8 cellular contexts compared by ENCODE assay signal in the genomic region with DNA sequence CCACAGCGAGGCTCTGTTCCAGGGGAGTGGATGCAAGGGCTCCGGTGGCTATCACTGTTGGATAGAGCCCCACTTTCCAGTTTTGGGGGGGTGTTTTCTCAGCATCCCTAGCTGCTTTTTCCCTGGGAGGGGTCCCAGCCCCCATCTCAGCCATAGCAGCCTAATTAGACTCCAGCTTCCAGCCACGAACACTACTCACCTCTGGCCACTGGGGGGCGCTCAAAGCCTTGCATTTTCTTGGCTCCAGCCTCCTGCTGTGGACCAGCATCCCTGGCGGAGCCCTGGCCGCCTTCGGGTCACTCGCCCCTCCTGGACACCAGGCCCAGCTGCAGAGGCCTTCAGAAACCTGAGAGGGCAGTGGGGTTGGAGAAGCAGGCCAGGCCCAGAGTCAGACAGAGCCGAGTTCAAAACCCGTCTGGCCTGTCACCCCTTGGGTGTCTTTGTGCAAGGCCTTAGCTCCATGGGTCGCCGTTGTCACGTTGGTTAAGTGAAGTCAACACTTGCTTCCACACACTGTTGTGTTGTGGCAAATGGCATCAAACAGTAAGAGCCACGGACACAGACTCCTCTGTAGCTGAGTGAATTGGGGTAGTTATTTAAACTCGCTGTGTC.
DNase-seq lines count a peak whose midpoint lies in the region; ATAC-seq, FAIRE-seq and TF ChIP-seq lines count a peak whose summit lies in the region.

No MANE protein-coding gene starts in this region.

- no peaks in the 10 kb centered on the region for H3F3A ChIP-seq in neural cell (ENCODE audit: insufficient read depth, low read length, poor library complexity, severe bottlenecking)

- no peaks in the 10 kb centered on the region for H3K27me3 ChIP-seq in GM06990 (replicated peaks; ENCODE audit: control insufficient read depth, insufficient read depth, low read length)
- H3K27me3 ChIP-seq in esophagus squamous epithelium, result no peaks in the 10 kb centered on the region
- no peaks in the 10 kb centered on the region for H3K27me3 ChIP-seq in neural cell (ENCODE audit: insufficient read depth, low read depth, low read length)
- H3K27me3 ChIP-seq in testis, result no peaks in the 10 kb centered on the region

- H3K4me2 ChIP-seq in A549 (no peak overlapping the region), neural cell (ENCODE audit: low read length) (no peak overlapping the region)

- H3K36me3 ChIP-seq in GM06990 (ENCODE audit: control insufficient read depth, insufficient read depth, low read length) (no peaks in the 10 kb centered on the region), esophagus squamous epithelium (peaks cover 21 to 99% (median 23%) of the 10 kb centered on the region in 3 donors), neural cell (ENCODE audit: insufficient read depth, low read length) (no peaks in the 10 kb centered on the region), testis (ENCODE audit: low read depth, missing control alignments) (no peaks in the 10 kb centered on the region)

- 59% methylated on average over 12 of the region's 15 CpGs for WGBS in A549 (ENCODE audit: missing lambda C conversion rate)
- WGBS in esophagus squamous epithelium, 2 donors, result 43 to 81% methylated on average over 3 to 8 of the region's 15 CpGs
- WGBS in testis, 2 donors, result 44 to 63% methylated on average over 11 to 15 of the region's 15 CpGs

- CTCF ChIA-PET in A549 (lab: Yijun Ruan, JAX), result interaction anchor here (0.5 to 8.0 kb wide), 61 partner anchors 8 to 1177 kb away, joined by 3 to 49 read pairs (median 3); partner anchors contain the start of gene ACTL8

- FAIRE-seq in A549 (lab: Jason Lieb, UNC), result no peak

- TF ChIP-seq RAD21 in A549 (conservative IDR thresholded peaks at IDR 0.05 in 1 of 2, IDR thresholded peaks at IDR 0.05 in 1 of 2) (peak; percentile 78 to 80), neural cell (conservative IDR thresholded peaks at IDR 0.05) (peak; percentile 96)

- no peaks in the 10 kb centered on the region for H3K4me1 ChIP-seq in A549
- no peaks in the 10 kb centered on the region for H3K4me1 ChIP-seq in esophagus squamous epithelium
- H3K4me1 ChIP-seq in testis, result no peaks in the 10 kb centered on the region

- H3K9me3 ChIP-seq in A549 (no peaks in the 10 kb centered on the region), esophagus squamous epithelium (no peaks in the 10 kb centered on the region), neural cell (ENCODE audit: low read length) (no peaks in the 10 kb centered on the region), testis (no peaks in the 10 kb centered on the region)

- peak; percentile 40 to 66 for DNase-seq in A549 (ENCODE audit: low read depth in 1 of 2, low spot score in 1 of 2)
- peak; percentile 19 for DNase-seq in GM06990 (ENCODE audit: extremely low read depth, insufficient read length)
- DNase-seq in NCI-H2227 treated with DMSO at 0.1 percent for 48 hours (lab: John Stamatoyannopoulos, UW), result peak; percentile 43
- DNase-seq in activated T-cell treated with anti-CD3 and anti-CD28 coated beads for 1 hour (ENCODE audit: low read depth), result peak; percentile 40
- DNase-seq in esophagus squamous epithelium (lab: John Stamatoyannopoulos, UW), result no peak
- DNase-seq in testis, result peak; percentile 84

- H4K20me1 ChIP-seq in neural cell (ENCODE audit: insufficient read depth), result no peaks in the 10 kb centered on the region

- H2AFZ ChIP-seq in neural cell (ENCODE audit: low read depth, low read length), result no peak overlapping the region

- H3K4me3 ChIP-seq in A549 (no peak overlapping the region), GM06990 (replicated peaks; ENCODE audit: low read depth, low read length) (no peak overlapping the region), esophagus squamous epithelium (no peak overlapping the region), neural cell (ENCODE audit: low read length) (no peak overlapping the region), testis (no peak overlapping the region)

- H3K9me2 ChIP-seq in neural cell (ENCODE audit: insufficient read depth, low read length), result no peaks in the 10 kb centered on the region

- H3K9ac ChIP-seq in neural cell (ENCODE audit: low read length), result no peak overlapping the region

- no peak for TF ChIP-seq EP300 in A549 (IDR thresholded peaks at IDR 0.05)
- TF ChIP-seq EP300 in neural cell (conservative IDR thresholded peaks at IDR 0.05; ENCODE audit: poor library complexity, severe bottlenecking), result no peak

- intact Hi-C loops in esophagus squamous epithelium (cut with DNase I), result loop anchor here (10.0 kb wide), 1 partner anchor 433 kb away; no protein-coding TSS in a partner anchor
- intact Hi-C loops in testis (cut with DNase I; ENCODE audit: low total_unique reads), result no loop called here

- POLR2A ChIA-PET in A549 (lab: Yijun Ruan, JAX), result no interaction called here

- TF ChIP-seq CTCF in A549 (IDR thresholded peaks at IDR 0.05) (peak; percentile 72), GM06990 (IDR thresholded peaks at IDR 0.05; ENCODE audit: insufficient read depth, low read length, poor library complexity, severe bottlenecking) (peak; percentile 82), esophagus squamous epithelium (IDR thresholded peaks at IDR 0.05) (peak; percentile 64 to 82 (median 73)), neural cell (IDR thresholded peaks at IDR 0.05; ENCODE audit: poor library complexity, severe bottlenecking) (peak; percentile 94), testis (IDR thresholded peaks at IDR 0.05) (peak; percentile 73 to 93 (median 89))

- H3K79me2 ChIP-seq in neural cell (replicated peaks; ENCODE audit: insufficient read depth, low read length), result no peaks in the 10 kb centered on the region

- ATAC-seq in A549 (peak; percentile 72 to 86), GM21723 (IDR thresholded peaks at IDR 0.05; ENCODE audit: unreplicated experiment) (no peak)

- no peak overlapping the region for H3K27ac ChIP-seq in A549
- H3K27ac ChIP-seq in esophagus squamous epithelium, result no peak overlapping the region
- no peak overlapping the region for H3K27ac ChIP-seq in neural cell (ENCODE audit: low read length)
- H3K27ac ChIP-seq in testis, result no peak overlapping the region

- no peak for TF ChIP-seq POLR2A in A549 (IDR thresholded peaks at IDR 0.05; ENCODE audit: low read length)
- TF ChIP-seq POLR2A in esophagus squamous epithelium (IDR thresholded peaks at IDR 0.05), result no peak
- TF ChIP-seq POLR2A in testis (IDR thresholded peaks at IDR 0.05), result no peak

TF ChIP-seq in A549, 52 proteins besides CTCF, POLR2A, EP300 and RAD21:
- TF ChIP-seq, protein P1, sequence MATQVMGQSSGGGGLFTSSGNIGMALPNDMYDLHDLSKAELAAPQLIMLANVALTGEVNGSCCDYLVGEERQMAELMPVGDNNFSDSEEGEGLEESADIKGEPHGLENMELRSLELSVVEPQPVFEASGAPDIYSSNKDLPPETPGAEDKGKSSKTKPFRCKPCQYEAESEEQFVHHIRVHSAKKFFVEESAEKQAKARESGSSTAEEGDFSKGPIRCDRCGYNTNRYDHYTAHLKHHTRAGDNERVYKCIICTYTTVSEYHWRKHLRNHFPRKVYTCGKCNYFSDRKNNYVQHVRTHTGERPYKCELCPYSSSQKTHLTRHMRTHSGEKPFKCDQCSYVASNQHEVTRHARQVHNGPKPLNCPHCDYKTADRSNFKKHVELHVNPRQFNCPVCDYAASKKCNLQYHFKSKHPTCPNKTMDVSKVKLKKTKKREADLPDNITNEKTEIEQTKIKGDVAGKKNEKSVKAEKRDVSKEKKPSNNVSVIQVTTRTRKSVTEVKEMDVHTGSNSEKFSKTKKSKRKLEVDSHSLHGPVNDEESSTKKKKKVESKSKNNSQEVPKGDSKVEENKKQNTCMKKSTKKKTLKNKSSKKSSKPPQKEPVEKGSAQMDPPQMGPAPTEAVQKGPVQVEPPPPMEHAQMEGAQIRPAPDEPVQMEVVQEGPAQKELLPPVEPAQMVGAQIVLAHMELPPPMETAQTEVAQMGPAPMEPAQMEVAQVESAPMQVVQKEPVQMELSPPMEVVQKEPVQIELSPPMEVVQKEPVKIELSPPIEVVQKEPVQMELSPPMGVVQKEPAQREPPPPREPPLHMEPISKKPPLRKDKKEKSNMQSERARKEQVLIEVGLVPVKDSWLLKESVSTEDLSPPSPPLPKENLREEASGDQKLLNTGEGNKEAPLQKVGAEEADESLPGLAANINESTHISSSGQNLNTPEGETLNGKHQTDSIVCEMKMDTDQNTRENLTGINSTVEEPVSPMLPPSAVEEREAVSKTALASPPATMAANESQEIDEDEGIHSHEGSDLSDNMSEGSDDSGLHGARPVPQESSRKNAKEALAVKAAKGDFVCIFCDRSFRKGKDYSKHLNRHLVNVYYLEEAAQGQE (IDR thresholded peaks at IDR 0.05), result no peak
- TF ChIP-seq SMC3 (IDR thresholded peaks at IDR 0.05) (peak; percentile 59), HEYL (CRISPR knock-in tag; IDR thresholded peaks at IDR 0.05) (no peak), HDAC2 (IDR thresholded peaks at IDR 0.05) (no peak)

TF ChIP-seq in neural cell, 6 proteins besides CTCF, POLR2A, EP300 and RAD21:
- TF ChIP-seq TAF1 (IDR thresholded peaks at IDR 0.05; ENCODE audit: low read depth) (no peak), SMC3 (conservative IDR thresholded peaks at IDR 0.05; ENCODE audit: poor library complexity) (peak; percentile 97)
